In the genomic region with DNA sequence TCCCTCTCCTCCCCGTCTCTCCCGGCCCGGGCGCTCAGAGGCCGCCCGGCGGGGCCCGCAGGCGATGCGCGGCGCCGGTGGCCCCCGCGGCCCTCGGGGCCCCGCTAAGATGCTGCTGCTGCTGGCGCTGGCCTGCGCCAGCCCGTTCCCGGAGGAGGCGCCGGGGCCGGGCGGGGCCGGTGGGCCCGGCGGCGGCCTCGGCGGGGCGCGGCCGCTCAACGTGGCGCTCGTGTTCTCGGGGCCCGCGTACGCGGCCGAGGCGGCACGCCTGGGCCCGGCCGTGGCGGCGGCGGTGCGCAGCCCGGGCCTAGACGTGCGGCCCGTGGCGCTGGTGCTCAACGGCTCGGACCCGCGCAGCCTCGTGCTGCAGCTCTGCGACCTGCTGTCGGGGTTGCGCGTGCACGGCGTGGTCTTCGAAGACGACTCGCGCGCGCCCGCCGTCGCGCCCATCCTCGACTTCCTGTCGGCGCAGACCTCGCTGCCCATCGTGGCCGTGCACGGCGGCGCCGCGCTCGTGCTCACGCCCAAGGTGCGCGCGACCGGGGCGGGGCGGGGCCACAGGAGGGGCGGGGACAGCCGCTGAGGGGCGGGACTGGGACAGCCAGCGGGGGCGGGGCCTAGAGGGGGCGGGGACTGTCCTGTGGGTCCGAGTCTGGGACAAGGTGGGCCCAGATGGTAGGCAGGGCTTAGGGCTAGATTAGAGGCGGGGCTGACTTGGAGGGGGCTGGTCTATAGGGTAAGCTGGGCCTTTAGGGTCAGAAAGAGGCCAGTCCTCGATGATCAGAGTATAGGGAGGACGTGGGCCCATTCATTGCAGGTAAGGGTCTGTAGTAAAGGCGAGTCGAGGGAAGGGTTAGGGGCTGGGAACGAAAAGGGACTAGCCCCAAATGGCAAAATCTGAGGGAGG, we compare ENCODE assay signal across 1 cellular context.
TF ChIP-seq lines count a peak whose summit lies in the region.

No MANE protein-coding gene starts in this region.

TF ChIP-seq in HepG2, 621 proteins besides CTCF, POLR2A, EP300 and RAD21 (continues in another document):
- 0 out of 2 replicates have a peak, but pooled peaks have one; percentile 62 for TF ChIP-seq ZNF446 (CRISPR knock-in tag; IDR thresholded peaks at IDR 0.05)
- no peak for TF ChIP-seq MTA3 (CRISPR knock-in tag; IDR thresholded peaks at IDR 0.05)
- TF ChIP-seq CCDC6 (CRISPR knock-in tag; IDR thresholded peaks at IDR 0.05) = 0 out of 2 replicates have a peak, but pooled peaks have one; percentile 13
- peak; percentile 44; the same call in 1 of the 2 replicates for TF ChIP-seq POLR2G (IDR thresholded peaks at IDR 0.05; ENCODE audit: low read depth, low read length)
- no peak for TF ChIP-seq TOPORS (CRISPR knock-in tag; IDR thresholded peaks at IDR 0.05)
- peak; percentile 32; the same call in 1 of the 2 replicates for TF ChIP-seq KDM5A (IDR thresholded peaks at IDR 0.05; ENCODE audit: borderline replicate concordance, low read length)
- no peak for TF ChIP-seq SETDB1 (CRISPR knock-in tag; IDR thresholded peaks at IDR 0.05; ENCODE audit: borderline replicate concordance)
- TF ChIP-seq THAP11 (CRISPR knock-in tag; IDR thresholded peaks at IDR 0.05) = peak; percentile 55; the same call in 1 of the 2 replicates
- peak; percentile 43; the same call in 1 of the 2 replicates for TF ChIP-seq GMEB1 (CRISPR knock-in tag; IDR thresholded peaks at IDR 0.05; ENCODE audit: borderline replicate concordance)
- peak; percentile 80 for TF ChIP-seq RBFOX2 (IDR thresholded peaks at IDR 0.05; ENCODE audit: low read depth, low read length)
- TF ChIP-seq ETV5 (CRISPR knock-in tag; IDR thresholded peaks at IDR 0.05; ENCODE audit: borderline replicate concordance) = peak; percentile 49; the same call in 1 of the 2 replicates
- TF ChIP-seq, protein P1, sequence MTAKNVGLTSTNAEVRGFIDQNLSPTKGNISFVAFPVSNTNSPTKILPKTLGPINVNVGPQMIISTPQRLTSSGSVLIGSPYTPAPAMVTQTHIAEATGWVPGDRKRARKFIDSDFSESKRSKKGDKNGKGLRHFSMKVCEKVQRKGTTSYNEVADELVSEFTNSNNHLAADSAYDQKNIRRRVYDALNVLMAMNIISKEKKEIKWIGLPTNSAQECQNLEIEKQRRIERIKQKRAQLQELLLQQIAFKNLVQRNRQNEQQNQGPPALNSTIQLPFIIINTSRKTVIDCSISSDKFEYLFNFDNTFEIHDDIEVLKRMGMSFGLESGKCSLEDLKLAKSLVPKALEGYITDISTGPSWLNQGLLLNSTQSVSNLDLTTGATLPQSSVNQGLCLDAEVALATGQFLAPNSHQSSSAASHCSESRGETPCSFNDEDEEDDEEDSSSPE (CRISPR knock-in tag; IDR thresholded peaks at IDR 0.05) = peak; percentile 42; the same call in 1 of the 2 replicates
- no peak for TF ChIP-seq SRSF4 (IDR thresholded peaks at IDR 0.05; ENCODE audit: low read depth, low read length, poor library complexity, severe bottlenecking)
- TF ChIP-seq DNMT1 (CRISPR knock-in tag; IDR thresholded peaks at IDR 0.05) = 0 out of 2 replicates have a peak, but pooled peaks have one; percentile 45
- no peak for TF ChIP-seq SP1 (IDR thresholded peaks at IDR 0.05)
- peak; percentile 48; the same call in 1 of the 2 replicates for TF ChIP-seq SP1 (CRISPR knock-in tag; IDR thresholded peaks at IDR 0.05)
- TF ChIP-seq ZNF839 (CRISPR knock-in tag; IDR thresholded peaks at IDR 0.05; ENCODE audit: borderline replicate concordance) = no peak
- TF ChIP-seq, protein P2, sequence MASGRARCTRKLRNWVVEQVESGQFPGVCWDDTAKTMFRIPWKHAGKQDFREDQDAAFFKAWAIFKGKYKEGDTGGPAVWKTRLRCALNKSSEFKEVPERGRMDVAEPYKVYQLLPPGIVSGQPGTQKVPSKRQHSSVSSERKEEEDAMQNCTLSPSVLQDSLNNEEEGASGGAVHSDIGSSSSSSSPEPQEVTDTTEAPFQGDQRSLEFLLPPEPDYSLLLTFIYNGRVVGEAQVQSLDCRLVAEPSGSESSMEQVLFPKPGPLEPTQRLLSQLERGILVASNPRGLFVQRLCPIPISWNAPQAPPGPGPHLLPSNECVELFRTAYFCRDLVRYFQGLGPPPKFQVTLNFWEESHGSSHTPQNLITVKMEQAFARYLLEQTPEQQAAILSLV (CRISPR knock-in tag; IDR thresholded peaks at IDR 0.05; ENCODE audit: borderline replicate concordance) = no peak
- TF ChIP-seq, protein P3, sequence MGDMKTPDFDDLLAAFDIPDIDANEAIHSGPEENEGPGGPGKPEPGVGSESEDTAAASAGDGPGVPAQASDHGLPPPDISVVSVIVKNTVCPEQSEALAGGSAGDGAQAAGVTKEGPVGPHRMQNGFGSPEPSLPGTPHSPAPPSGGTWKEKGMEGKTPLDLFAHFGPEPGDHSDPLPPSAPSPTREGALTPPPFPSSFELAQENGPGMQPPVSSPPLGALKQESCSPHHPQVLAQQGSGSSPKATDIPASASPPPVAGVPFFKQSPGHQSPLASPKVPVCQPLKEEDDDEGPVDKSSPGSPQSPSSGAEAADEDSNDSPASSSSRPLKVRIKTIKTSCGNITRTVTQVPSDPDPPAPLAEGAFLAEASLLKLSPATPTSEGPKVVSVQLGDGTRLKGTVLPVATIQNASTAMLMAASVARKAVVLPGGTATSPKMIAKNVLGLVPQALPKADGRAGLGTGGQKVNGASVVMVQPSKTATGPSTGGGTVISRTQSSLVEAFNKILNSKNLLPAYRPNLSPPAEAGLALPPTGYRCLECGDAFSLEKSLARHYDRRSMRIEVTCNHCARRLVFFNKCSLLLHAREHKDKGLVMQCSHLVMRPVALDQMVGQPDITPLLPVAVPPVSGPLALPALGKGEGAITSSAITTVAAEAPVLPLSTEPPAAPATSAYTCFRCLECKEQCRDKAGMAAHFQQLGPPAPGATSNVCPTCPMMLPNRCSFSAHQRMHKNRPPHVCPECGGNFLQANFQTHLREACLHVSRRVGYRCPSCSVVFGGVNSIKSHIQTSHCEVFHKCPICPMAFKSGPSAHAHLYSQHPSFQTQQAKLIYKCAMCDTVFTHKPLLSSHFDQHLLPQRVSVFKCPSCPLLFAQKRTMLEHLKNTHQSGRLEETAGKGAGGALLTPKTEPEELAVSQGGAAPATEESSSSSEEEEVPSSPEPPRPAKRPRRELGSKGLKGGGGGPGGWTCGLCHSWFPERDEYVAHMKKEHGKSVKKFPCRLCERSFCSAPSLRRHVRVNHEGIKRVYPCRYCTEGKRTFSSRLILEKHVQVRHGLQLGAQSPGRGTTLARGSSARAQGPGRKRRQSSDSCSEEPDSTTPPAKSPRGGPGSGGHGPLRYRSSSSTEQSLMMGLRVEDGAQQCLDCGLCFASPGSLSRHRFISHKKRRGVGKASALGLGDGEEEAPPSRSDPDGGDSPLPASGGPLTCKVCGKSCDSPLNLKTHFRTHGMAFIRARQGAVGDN (CRISPR knock-in tag; IDR thresholded peaks at IDR 0.05) = peak; percentile 73
- TF ChIP-seq ZNF256 (CRISPR knock-in tag; conservative IDR thresholded peaks at IDR 0.05) = no peak
- TF ChIP-seq HOXA3 (CRISPR knock-in tag; IDR thresholded peaks at IDR 0.05) = peak; percentile 11; the same call in 1 of the 2 replicates
- no peak for TF ChIP-seq RFXANK (CRISPR knock-in tag; IDR thresholded peaks at IDR 0.05)
- TF ChIP-seq ZNF616 (CRISPR knock-in tag; IDR thresholded peaks at IDR 0.05; ENCODE audit: low read depth) = no peak
- TF ChIP-seq, protein P4, sequence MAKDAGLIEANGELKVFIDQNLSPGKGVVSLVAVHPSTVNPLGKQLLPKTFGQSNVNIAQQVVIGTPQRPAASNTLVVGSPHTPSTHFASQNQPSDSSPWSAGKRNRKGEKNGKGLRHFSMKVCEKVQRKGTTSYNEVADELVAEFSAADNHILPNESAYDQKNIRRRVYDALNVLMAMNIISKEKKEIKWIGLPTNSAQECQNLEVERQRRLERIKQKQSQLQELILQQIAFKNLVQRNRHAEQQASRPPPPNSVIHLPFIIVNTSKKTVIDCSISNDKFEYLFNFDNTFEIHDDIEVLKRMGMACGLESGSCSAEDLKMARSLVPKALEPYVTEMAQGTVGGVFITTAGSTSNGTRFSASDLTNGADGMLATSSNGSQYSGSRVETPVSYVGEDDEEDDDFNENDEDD (CRISPR knock-in tag; IDR thresholded peaks at IDR 0.05; ENCODE audit: borderline replicate concordance) = peak; percentile 73; the same call in 1 of the 2 replicates
- peak; percentile 96 for TF ChIP-seq ZNF777 (CRISPR knock-in tag; IDR thresholded peaks at IDR 0.05)
- TF ChIP-seq ARID4A (CRISPR knock-in tag; IDR thresholded peaks at IDR 0.05; ENCODE audit: borderline replicate concordance) = peak; percentile 19; the same call in 1 of the 2 replicates
- peak; percentile 78 for TF ChIP-seq GABPB1 (CRISPR knock-in tag; IDR thresholded peaks at IDR 0.05)
- no peak for TF ChIP-seq PBX2 (CRISPR knock-in tag; IDR thresholded peaks at IDR 0.05)
- TF ChIP-seq ELF1 (CRISPR knock-in tag; IDR thresholded peaks at IDR 0.05) = peak; percentile 36; the same call in 1 of the 2 replicates
- TF ChIP-seq, protein P5, sequence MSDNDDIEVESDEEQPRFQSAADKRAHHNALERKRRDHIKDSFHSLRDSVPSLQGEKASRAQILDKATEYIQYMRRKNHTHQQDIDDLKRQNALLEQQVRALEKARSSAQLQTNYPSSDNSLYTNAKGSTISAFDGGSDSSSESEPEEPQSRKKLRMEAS (IDR thresholded peaks at IDR 0.05) = peak; percentile 86
- TF ChIP-seq ATM (IDR thresholded peaks at IDR 0.05; ENCODE audit: borderline replicate concordance) = no peak
- TF ChIP-seq ZNF451 (CRISPR knock-in tag; IDR thresholded peaks at IDR 0.05) = no peak
- no peak for TF ChIP-seq MED1 (CRISPR knock-in tag; IDR thresholded peaks at IDR 0.05)
- TF ChIP-seq PHF8 (CRISPR knock-in tag; IDR thresholded peaks at IDR 0.05) = 0 out of 2 replicates have a peak, but pooled peaks have one; percentile 33
- no peak for TF ChIP-seq MAZ (IDR thresholded peaks at IDR 0.05; ENCODE audit: borderline replicate concordance, low read depth, low read length)
- TF ChIP-seq MAZ (CRISPR knock-in tag; IDR thresholded peaks at IDR 0.05; ENCODE audit: low read depth) = 0 out of 2 replicates have a peak, but pooled peaks have one; percentile 24
- TF ChIP-seq, protein P6, sequence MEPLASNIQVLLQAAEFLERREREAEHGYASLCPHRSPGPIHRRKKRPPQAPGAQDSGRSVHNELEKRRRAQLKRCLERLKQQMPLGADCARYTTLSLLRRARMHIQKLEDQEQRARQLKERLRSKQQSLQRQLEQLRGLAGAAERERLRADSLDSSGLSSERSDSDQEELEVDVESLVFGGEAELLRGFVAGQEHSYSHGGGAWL (CRISPR knock-in tag; IDR thresholded peaks at IDR 0.05) = no peak
- peak; percentile 63; the same call in 1 of the 2 replicates for TF ChIP-seq MYC (CRISPR knock-in tag; IDR thresholded peaks at IDR 0.05; ENCODE audit: borderline replicate concordance)
- TF ChIP-seq LCORL (IDR thresholded peaks at IDR 0.05) = no peak
- TF ChIP-seq LCORL (CRISPR knock-in tag; IDR thresholded peaks at IDR 0.05) = no peak
- TF ChIP-seq JARID2 (CRISPR knock-in tag; IDR thresholded peaks at IDR 0.05; ENCODE audit: insufficient replicate concordance) = no peak
- TF ChIP-seq FLYWCH1 (CRISPR knock-in tag; IDR thresholded peaks at IDR 0.05) = no peak
- no peak for TF ChIP-seq WIZ (CRISPR knock-in tag; IDR thresholded peaks at IDR 0.05)
- peak; percentile 50; the same call in 1 of the 2 replicates for TF ChIP-seq RNF2 (conservative IDR thresholded peaks at IDR 0.05; ENCODE audit: low read depth)
- TF ChIP-seq ZMYM4 (CRISPR knock-in tag; IDR thresholded peaks at IDR 0.05) = no peak
